Comparison of ENCODE assay signal across 8 cellular contexts in the genomic region with DNA sequence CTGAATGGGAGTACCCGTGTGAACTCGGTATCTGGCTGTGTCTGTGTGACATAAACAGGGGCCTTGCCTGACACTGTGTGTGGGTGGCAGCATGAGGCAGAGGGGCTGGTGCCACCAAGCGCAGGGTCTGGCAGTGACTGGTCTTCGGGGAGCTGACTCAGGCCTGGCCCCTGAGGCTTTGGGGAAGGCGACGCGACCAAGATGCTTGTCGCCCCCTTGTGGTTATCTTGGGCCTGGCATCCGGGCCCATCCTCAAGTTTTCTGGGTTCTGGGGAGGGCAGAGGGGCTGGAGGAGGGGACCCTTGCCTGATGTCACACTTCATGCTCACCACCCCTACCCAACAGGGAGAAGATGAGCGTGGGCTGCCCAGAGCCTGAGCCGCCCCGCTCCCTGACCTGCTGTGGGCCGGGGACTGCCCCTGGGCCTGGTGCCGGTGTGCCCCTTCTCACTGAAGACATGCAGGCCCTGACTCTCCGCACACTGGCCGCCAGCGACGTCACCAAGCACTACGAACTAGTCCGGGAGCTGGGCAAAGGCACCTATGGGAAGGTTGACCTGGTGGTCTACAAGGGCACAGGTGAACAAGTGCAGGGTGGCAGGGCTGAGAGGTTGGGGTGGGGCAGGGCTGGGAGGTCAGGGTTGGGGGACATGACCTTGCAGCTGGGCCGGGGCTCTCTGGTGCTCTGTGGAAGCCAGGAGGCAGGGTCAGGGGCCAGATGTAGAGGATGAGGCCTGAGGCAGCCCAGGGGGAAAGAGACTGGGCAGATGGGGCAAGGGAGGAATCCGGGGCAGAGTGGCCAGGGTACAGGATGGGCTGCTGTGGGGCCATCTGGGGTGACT. TPM values are rescaled to one million over a fixed set of nuclear protein-coding genes. Genes with fewer than 3 reads are reported as not detected.
DNase-seq lines count a peak whose midpoint lies in the region; ATAC-seq and TF ChIP-seq lines count a peak whose summit lies in the region.

No MANE protein-coding gene starts in this region.

- POLR2A ChIA-PET in HEK293 (lab: Yijun Ruan, JAX) (no interaction called here), T-cell (lab: Charles Lee) (no interaction called here)

- H3K9ac ChIP-seq in BLaER1 treated with 17β-estradiol and CSF1 and Interleukin-3, amounts not matched to agents 10 nM and 100 nM: peak overlapping the region in 5 of 11 experiments; percentile 12 to 41 (median 23); a peak in 4 of 22 replicates

- H3K4me3 ChIP-seq in BLaER1 treated with 17β-estradiol and CSF1 and Interleukin-3, amounts not matched to agents 10 nM and 100 nM: no peak overlapping the region
- H3K4me3 ChIP-seq in HEK293 (ENCODE audit: low read depth, low read length) (no peak overlapping the region), adrenal gland (no peak overlapping the region)

- no peaks in the 10 kb centered on the region for H3K27me3 Mint-ChIP-seq in T-cell

- intact Hi-C loops in adrenal gland (cut with DNase I): loop anchor here (2.0 to 5.0 kb wide), 2 partner anchors 38 to 40 kb away; no protein-coding TSS in a partner anchor

- no peak for TF ChIP-seq POLR2A in adrenal gland (IDR thresholded peaks at IDR 0.05)

- no peaks in the 10 kb centered on the region for H3K9me3 ChIP-seq in BLaER1 treated with 17β-estradiol and CSF1 and Interleukin-3, amounts not matched to agents 10 nM and 100 nM (replicated peaks in 1 of 11)
- no peaks in the 10 kb centered on the region for H3K9me3 ChIP-seq in HEK293 (ENCODE audit: control insufficient read depth, insufficient read depth, low read depth, low read length)
- no peaks in the 10 kb centered on the region for H3K9me3 ChIP-seq in adrenal gland (replicated peaks in 1 of 3)

- TF ChIP-seq CTCF in HEK293 (tag by site-specific recombination; IDR thresholded peaks at IDR 0.05) (peak; percentile 87), adrenal gland (IDR thresholded peaks at IDR 0.05) (peak; percentile 75 to 86 (median 83))

- H3K4me3 Mint-ChIP-seq in T-cell: peak overlapping the region in 1 of 3 donors; percentile 48

- H3K4me1 ChIP-seq in BLaER1 treated with 17β-estradiol and CSF1 and Interleukin-3, amounts not matched to agents 10 nM and 100 nM: peaks cover 20 to 33% (median 28%) of the 10 kb centered on the region in 10 experiments
- no peaks in the 10 kb centered on the region for H3K4me1 ChIP-seq in HEK293 (ENCODE audit: control insufficient read depth, insufficient read depth, low read length)
- H3K4me1 ChIP-seq in adrenal gland (replicated peaks in 1 of 2): no peaks in the 10 kb centered on the region

- H3K9me3 Mint-ChIP-seq in T-cell: no peaks in the 10 kb centered on the region

- CTCF ChIA-PET in HEK293 (lab: Yijun Ruan, JAX): interaction anchor here (0.6 to 11.7 kb wide), 14 partner anchors 8 to 1166 kb away, joined by 3 to 125 read pairs (median 3); no protein-coding TSS in a partner anchor
- CTCF ChIA-PET in T-cell (lab: Charles Lee): interaction anchor here (0.6 to 1.3 kb wide), 8 partner anchors 20 to 178 kb away, joined by 3 to 11 read pairs (median 4); no protein-coding TSS in a partner anchor

- H3K4me2 ChIP-seq in BLaER1 treated with 17β-estradiol and CSF1 and Interleukin-3, amounts not matched to agents 10 nM and 100 nM: peak overlapping the region; percentile 13 to 72 (median 36); a peak in 14 of 22 replicates

- ATAC-seq in T-cell (replicated peaks in 1 of 4): peak; percentile 73 to 79 (median 75)
- no peak for ATAC-seq in HG02938 (IDR thresholded peaks at IDR 0.05; ENCODE audit: unreplicated experiment)
- ATAC-seq in HG03378 (IDR thresholded peaks at IDR 0.05; ENCODE audit: unreplicated experiment): no peak

- peak in 33 of 34 experiments; percentile 34 to 76 (median 66) for DNase-seq in T-cell
- DNase-seq in adrenal gland: peak; percentile 51 to 74 (median 69)
- DNase-seq in hippocampal formation (lab: John Stamatoyannopoulos, UW): peak; percentile 15 to 24
- DNase-seq in stimulated activated CD4-positive, alpha-beta T cell treated with anti-CD3 and anti-CD28 coated beads, Interleukin-12 subunit alpha, Interleukin-12 subunit beta, amount 100 ng/mL, for 48 hours (ENCODE audit: low read depth in 2 of 3, low spot score in 1 of 3): peak; percentile 46 to 75 (median 62)

- H3K36me3 ChIP-seq in BLaER1 treated with 17β-estradiol and CSF1 and Interleukin-3, amounts not matched to agents 10 nM and 100 nM: peaks cover 0 to 46% (median 32%) of the 10 kb centered on the region in 11 experiments; a peak in 15 of 22 replicates
- H3K36me3 ChIP-seq in HEK293 (ENCODE audit: control insufficient read depth in 2 of 2, insufficient read depth in 1 of 2, low read length in 2 of 2) (peaks cover 0 to 10% of the 10 kb centered on the region in 2 experiments; a peak in 1 of 3 replicates), adrenal gland (replicated peaks in 1 of 2) (no peaks in the 10 kb centered on the region)

- WGBS in adrenal gland, 4 donors: 47 to 75% (median 59%) methylated on average over 5 to 22 of the region's 22 CpGs

- no peaks in the 10 kb centered on the region for H3K27me3 ChIP-seq in BLaER1 treated with 17β-estradiol and CSF1 and Interleukin-3, amounts not matched to agents 10 nM and 100 nM
- H3K27me3 ChIP-seq in adrenal gland: no peaks in the 10 kb centered on the region

- peaks cover 23 to 40% (median 34%) of the 10 kb centered on the region in 3 donors for H3K4me1 Mint-ChIP-seq in T-cell

- H3K27ac ChIP-seq in BLaER1 treated with 17β-estradiol and CSF1 and Interleukin-3, amounts not matched to agents 10 nM and 100 nM: peak overlapping the region in 7 of 11 experiments; percentile 9 to 51 (median 27); a peak in 10 of 22 replicates
- no peak overlapping the region for H3K27ac ChIP-seq in HEK293 (ENCODE audit: extremely low read depth, low read depth, low read length)
- no peak overlapping the region for H3K27ac ChIP-seq in adrenal gland

- H4K20me1 ChIP-seq in BLaER1 treated with 17β-estradiol and CSF1 and Interleukin-3, amounts not matched to agents 10 nM and 100 nM: peaks cover 0 to 47% (median 5%) of the 10 kb centered on the region in 11 experiments; a peak in 5 of 22 replicates

- peak overlapping the region; percentile 68 to 85 for H3K27ac Mint-ChIP-seq in T-cell

- H3K36me3 Mint-ChIP-seq in T-cell: peaks cover 13% of the 10 kb centered on the region

TF ChIP-seq in HEK293, 187 proteins besides CTCF, POLR2A, EP300 and RAD21 (continues in another document):
- TF ChIP-seq ZBTB17 (tag by site-specific recombination; IDR thresholded peaks at IDR 0.05): 0 out of 2 replicates have a peak, but pooled peaks have one; percentile 37
- TF ChIP-seq OVOL3 (tag by site-specific recombination; IDR thresholded peaks at IDR 0.05): no peak
- no peak for TF ChIP-seq ZNF791 (tag by site-specific recombination; IDR thresholded peaks at IDR 0.05)
- no peak for TF ChIP-seq MZF1 (tag by site-specific recombination; IDR thresholded peaks at IDR 0.05; ENCODE audit: borderline replicate concordance)
- peak; percentile 52 for TF ChIP-seq ZNF600 (tag by site-specific recombination; IDR thresholded peaks at IDR 0.05)
- TF ChIP-seq ZNF660 (tag by site-specific recombination; IDR thresholded peaks at IDR 0.05): 0 out of 2 replicates have a peak, but pooled peaks have one; percentile 19
- TF ChIP-seq KLF10 (tag by site-specific recombination; IDR thresholded peaks at IDR 0.05): no peak
- TF ChIP-seq, protein P1, sequence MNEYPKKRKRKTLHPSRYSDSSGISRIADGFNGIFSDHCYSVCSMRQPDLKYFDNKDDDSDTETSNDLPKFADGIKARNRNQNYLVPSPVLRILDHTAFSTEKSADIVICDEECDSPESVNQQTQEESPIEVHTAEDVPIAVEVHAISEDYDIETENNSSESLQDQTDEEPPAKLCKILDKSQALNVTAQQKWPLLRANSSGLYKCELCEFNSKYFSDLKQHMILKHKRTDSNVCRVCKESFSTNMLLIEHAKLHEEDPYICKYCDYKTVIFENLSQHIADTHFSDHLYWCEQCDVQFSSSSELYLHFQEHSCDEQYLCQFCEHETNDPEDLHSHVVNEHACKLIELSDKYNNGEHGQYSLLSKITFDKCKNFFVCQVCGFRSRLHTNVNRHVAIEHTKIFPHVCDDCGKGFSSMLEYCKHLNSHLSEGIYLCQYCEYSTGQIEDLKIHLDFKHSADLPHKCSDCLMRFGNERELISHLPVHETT (tag by site-specific recombination; IDR thresholded peaks at IDR 0.05): no peak
- peak; percentile 49; the same call in 1 of the 2 replicates for TF ChIP-seq ZNF2 (tag by site-specific recombination; IDR thresholded peaks at IDR 0.05)
- peak; percentile 39; the same call in 1 of the 2 replicates for TF ChIP-seq ZFP69B (tag by site-specific recombination; IDR thresholded peaks at IDR 0.05)
- no peak for TF ChIP-seq ZNF426 (tag by site-specific recombination; IDR thresholded peaks at IDR 0.05)
- peak; percentile 55 for TF ChIP-seq ZNF654 (tag by site-specific recombination; IDR thresholded peaks at IDR 0.05; ENCODE audit: low read depth)
- TF ChIP-seq SCRT1 (tag by site-specific recombination; IDR thresholded peaks at IDR 0.05; ENCODE audit: borderline replicate concordance): no peak
- 0 out of 2 replicates have a peak, but pooled peaks have one; percentile 10 for TF ChIP-seq EGR2 (tag by site-specific recombination; IDR thresholded peaks at IDR 0.05; ENCODE audit: low read depth)
- TF ChIP-seq, protein P2, sequence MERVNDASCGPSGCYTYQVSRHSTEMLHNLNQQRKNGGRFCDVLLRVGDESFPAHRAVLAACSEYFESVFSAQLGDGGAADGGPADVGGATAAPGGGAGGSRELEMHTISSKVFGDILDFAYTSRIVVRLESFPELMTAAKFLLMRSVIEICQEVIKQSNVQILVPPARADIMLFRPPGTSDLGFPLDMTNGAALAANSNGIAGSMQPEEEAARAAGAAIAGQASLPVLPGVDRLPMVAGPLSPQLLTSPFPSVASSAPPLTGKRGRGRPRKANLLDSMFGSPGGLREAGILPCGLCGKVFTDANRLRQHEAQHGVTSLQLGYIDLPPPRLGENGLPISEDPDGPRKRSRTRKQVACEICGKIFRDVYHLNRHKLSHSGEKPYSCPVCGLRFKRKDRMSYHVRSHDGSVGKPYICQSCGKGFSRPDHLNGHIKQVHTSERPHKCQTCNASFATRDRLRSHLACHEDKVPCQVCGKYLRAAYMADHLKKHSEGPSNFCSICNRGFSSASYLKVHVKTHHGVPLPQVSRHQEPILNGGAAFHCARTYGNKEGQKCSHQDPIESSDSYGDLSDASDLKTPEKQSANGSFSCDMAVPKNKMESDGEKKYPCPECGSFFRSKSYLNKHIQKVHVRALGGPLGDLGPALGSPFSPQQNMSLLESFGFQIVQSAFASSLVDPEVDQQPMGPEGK (tag by site-specific recombination; IDR thresholded peaks at IDR 0.05): no peak
- TF ChIP-seq ZFHX2 (tag by site-specific recombination; conservative IDR thresholded peaks at IDR 0.05): peak; percentile 68

RNA-seq across cellular contexts. Expression of a gene that starts 24.9 kb away (rescaled TPM):
- total RNA-seq in T-cell (10 to 100 TPM; 21.8 to 26.3 (median 23.4) TPM), adrenal gland (1 to 10 TPM; 1.6 to 6.9 (median 4.1) TPM)
- polyA plus RNA-seq in adrenal gland: 1 to 10 TPM in 2 of 3 donors, under 1 TPM in 1; 0.57 to 4.7 (median 2.7) TPM

RNA-seq across cellular contexts. Expression of a gene that starts 46.0 kb away (rescaled TPM):
- 1 to 10 TPM in 3 of 5 donors, under 1 TPM in 2; 0.70 to 4.6 (median 3.2) TPM for total RNA-seq in T-cell
- 1 to 10 TPM in 3 of 8 donors, under 1 TPM in 2, not detected in 3; 0.28 to 1.6 (median 1.2) TPM for total RNA-seq in adrenal gland
- polyA plus RNA-seq in adrenal gland: 1 to 10 TPM in 1 of 3 donors, under 1 TPM in 2; 0.18 to 1.1 (median 0.54) TPM

Comparison
In these comparisons a context has a peak if more than half of its experiments do, and no peak if none do; other contexts are left out.
1. H3K27ac ChIP-seq: peak in BLaER1 treated with 17β-estradiol and CSF1 and Interleukin-3, amounts not matched to agents 10 nM and 100 nM (7 of 11); none in HEK293 (single experiment) and adrenal gland (0 of 5).
2. ATAC-seq: peak in T-cell (4 of 4); none in HG02938 (single experiment) and HG03378 (single experiment).
3. Peak in every context shown above with its lines, with median percentiles within 50 percentile points of each other: DNase-seq.